37 cellular contexts compared by ENCODE assay signal in the genomic region with DNA sequence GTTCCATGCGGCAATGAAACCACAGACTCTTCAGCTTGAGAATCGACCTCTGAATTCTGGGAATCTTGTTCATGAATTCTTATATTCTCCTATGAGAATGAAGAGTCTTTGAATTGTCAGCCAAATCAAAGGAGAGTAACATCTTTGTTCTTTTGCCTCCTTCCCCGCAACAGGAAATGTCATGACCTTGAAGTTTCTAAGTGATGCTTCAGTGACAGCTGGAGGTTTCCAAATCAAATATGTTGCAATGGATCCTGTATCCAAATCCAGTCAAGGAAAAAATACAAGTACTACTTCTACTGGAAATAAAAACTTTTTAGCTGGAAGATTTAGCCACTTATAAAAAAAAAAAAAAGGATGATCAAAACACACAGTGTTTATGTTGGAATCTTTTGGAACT. TPM values are rescaled to one million over a fixed set of nuclear protein-coding genes. Genes with fewer than 3 reads are reported as not detected.
DNase-seq lines count a peak whose midpoint lies in the region; ATAC-seq, FAIRE-seq and TF ChIP-seq lines count a peak whose summit lies in the region.
"Had no signal": no experiment of that assay in that cellular context is flagged by ENCODE, and none has a peak within 500 bp of the region (broad histone marks: within the 10 kb centered on the region; RNA-seq: fewer than 3 reads in every experiment).

No MANE protein-coding gene starts in this region.

- H2BK12ac ChIP-seq in mesenchymal stem cell (ENCODE audit: low read length in 2 of 2), result no peak overlapping the region

- no peak overlapping the region for H2BK5ac ChIP-seq in mesenchymal stem cell (ENCODE audit: low read depth, low read length, poor library complexity, severe bottlenecking)

- CTCF ChIA-PET in HepG2 (lab: Yijun Ruan, JAX; ENCODE audit: low intra/inter-chr PET ratio, low total read pairs), result no interaction called here

- no peaks in the 10 kb centered on the region for H4K20me1 ChIP-seq in HepG2 (ENCODE audit: insufficient read depth, low read length)

- no peak overlapping the region for H4K8ac ChIP-seq in mesenchymal stem cell (ENCODE audit: low read length)

- DNase-seq in HepG2 (ENCODE audit: low spot score) (no peak), right lobe of liver (no peak), choroid plexus epithelial cell (ENCODE audit: low read depth) (peak; percentile 79), mesenchymal stem cell (peak; percentile 29), islet precursor cell (no peak)
- DNase-seq in stimulated activated CD4-positive, alpha-beta T cell treated with anti-CD3 and anti-CD28 coated beads, Interleukin-12 subunit alpha, Interleukin-12 subunit beta, amount 100 ng/mL, for 4 hours, result no peak
- DNase-seq: activated CD4-positive, alpha-beta memory T cell treated with anti-CD3 and anti-CD28 coated beads, Interleukin-2, amount 10 ng/mL, durations not matched to agents 7 days and 5 days; activated CD4-positive, CD25-positive, alpha-beta regulatory T cell treated with anti-CD3 and anti-CD28 coated beads, Interleukin-2, amount 50 U/mL, for 72 hours; activated CD8-positive, alpha-beta memory T cell treated with anti-CD3 and anti-CD28 coated beads, Interleukin-2, amount 50 U/mL, for 48 hours; activated naive CD4-positive, alpha-beta T cell treated with anti-CD3 and anti-CD28 coated beads, Interleukin-2, amount 50 U/mL, for 16 hours; amygdala; CD4-positive, alpha-beta T cell; effector CD4-positive, alpha-beta T cell; gastrocnemius medialis; KBM-7; left cardiac atrium; MG63; NCI-H1417; NCI-H2029; NCI-H2227 treated with DMSO at 0.1 percent for 48 hours; NCI-H69; ovary; Right ventricle myocardium superior; stimulated activated CD4-positive, alpha-beta T cell treated with anti-CD3 and anti-CD28 coated beads, Interleukin-2, amount 100 ng/mL, for 24 hours; stimulated activated naive CD8-positive, alpha-beta T cell treated with anti-CD3 and anti-CD28 coated beads, Interleukin-15, Interleukin-2, amounts not matched to agents 100 U/mL and 50 U/mL, for 24 hours had no signal

- no peak overlapping the region for H4K91ac ChIP-seq in mesenchymal stem cell (ENCODE audit: low read length)

- no peak for TF ChIP-seq EP300 in HepG2 (IDR thresholded peaks at IDR 0.05; ENCODE audit: low read depth in 2 of 2, low read length in 2 of 2)
- TF ChIP-seq EP300 in HepG2 (CRISPR knock-in tag; IDR thresholded peaks at IDR 0.05; ENCODE audit: borderline replicate concordance), result no peak

- H3K9me3 ChIP-seq in HepG2 (ENCODE audit: low read length), result no peaks in the 10 kb centered on the region
- no peaks in the 10 kb centered on the region for H3K9me3 ChIP-seq in right lobe of liver
- no peaks in the 10 kb centered on the region for H3K9me3 ChIP-seq in mesenchymal stem cell (ENCODE audit: control insufficient read depth, low read length)
- H3K9me3 ChIP-seq: A549, gastrocnemius medialis, MG63, ovary had no signal

- no TSS peak for BruUV-seq in HepG2 (replicated peaks; lab: Mats Ljungman, UMichigan)

- TF ChIP-seq CTCF in HepG2 (CRISPR knock-in tag; IDR thresholded peaks at IDR 0.05) (no peak), right lobe of liver (IDR thresholded peaks at IDR 0.05) (no peak), choroid plexus epithelial cell (conservative IDR thresholded peaks at IDR 0.05; ENCODE audit: low read depth, low read length) (no peak)

- no peak overlapping the region for H2BK120ac ChIP-seq in mesenchymal stem cell (ENCODE audit: low read depth, low read length)

- H3K36me3 ChIP-seq in HepG2 (replicated peaks in 1 of 2; ENCODE audit: control insufficient read depth in 1 of 2, insufficient read depth in 2 of 2, low read length in 2 of 2) (no peaks in the 10 kb centered on the region), right lobe of liver (no peaks in the 10 kb centered on the region), mesenchymal stem cell (ENCODE audit: control insufficient read depth in 1 of 2, insufficient read depth in 2 of 2, low read depth in 1 of 2, low read length in 2 of 2) (peaks cover 0 to 3% of the 10 kb centered on the region in 2 experiments)
- H3K36me3 ChIP-seq: gastrocnemius medialis, MG63, ovary had no signal

- TF ChIP-seq RAD21 in HepG2 (CRISPR knock-in tag; IDR thresholded peaks at IDR 0.05), result no peak

- intact Hi-C loops in HepG2 (cut with micrococcal nuclease; ENCODE audit: unreplicated experiment), result no loop called here
- intact Hi-C loops in right lobe of liver (cut with DNase I), result no loop called here

- H2BK15ac ChIP-seq in mesenchymal stem cell (ENCODE audit: low read depth, poor library complexity, severe bottlenecking), result no peak overlapping the region

- H2AFZ ChIP-seq in HepG2 (ENCODE audit: low read length) (no peak overlapping the region), mesenchymal stem cell (ENCODE audit: low read depth, low read length) (no peak overlapping the region)

- in situ Hi-C loops in HepG2 (cut with HindIII; ENCODE audit: extremely low pct_ligation_motif_present, low pct_unique_long_range_greater_than_20kb), result no loop called here

- H3K4me2 ChIP-seq in HepG2 (ENCODE audit: low read depth, low read length), result no peak overlapping the region
- no peak overlapping the region for H3K4me2 ChIP-seq in mesenchymal stem cell (ENCODE audit: low read length, poor library complexity, severe bottlenecking)
- H3K4me2 ChIP-seq: A549, smooth muscle cell had no signal

- H3K79me2 ChIP-seq in HepG2 (ENCODE audit: insufficient read depth, low read length), result no peaks in the 10 kb centered on the region

- H3K4me3 ChIP-seq in HepG2 (replicated peaks in 1 of 3; ENCODE audit: insufficient read depth in 1 of 3, low read depth in 2 of 3, low read length in 3 of 3) (no peak overlapping the region), right lobe of liver (no peak overlapping the region), choroid plexus epithelial cell (ENCODE audit: low read depth, low read length) (no peak overlapping the region), mesenchymal stem cell (ENCODE audit: insufficient read depth in 1 of 2, low read depth in 1 of 2, low read length in 2 of 2) (no peak overlapping the region)
- H3K4me3 ChIP-seq: A549, gastrocnemius medialis, lung, MG63, ovary, smooth muscle cell had no signal

- 44% methylated on average over 3 of the region's 3 CpGs for WGBS in HepG2 (ENCODE audit: low lambda C conversion rate)
- WGBS in right lobe of liver (ENCODE audit: insufficient coverage, low coverage, low lambda C conversion rate, missing lambda C conversion rate), result 72% methylated on average over 3 of the region's 3 CpGs
- whole genome bisulfite sequencing in mesenchymal stem cell, result 100% methylated on average over 2 of the region's 3 CpGs

- H3K27ac ChIP-seq in HepG2 (ENCODE audit: extremely low read length, insufficient read depth, low read length), result no peak overlapping the region
- no peak overlapping the region for H3K27ac ChIP-seq in right lobe of liver
- H3K27ac ChIP-seq in mesenchymal stem cell (ENCODE audit: low read length, poor library complexity, severe bottlenecking), result no peak overlapping the region
- H3K27ac ChIP-seq: epithelial cell of prostate, gastrocnemius medialis, ovary had no signal

- no peak overlapping the region for H3K23ac ChIP-seq in mesenchymal stem cell (ENCODE audit: low read length in 2 of 2)

- no peak overlapping the region for H3K4ac ChIP-seq in mesenchymal stem cell (ENCODE audit: low read depth in 1 of 2, low read length in 2 of 2)

- H3K18ac ChIP-seq in mesenchymal stem cell (ENCODE audit: low read depth in 1 of 2, low read length in 2 of 2), result no peak overlapping the region

- H2AK5ac ChIP-seq in mesenchymal stem cell (ENCODE audit: low read length, severe bottlenecking), result no peak overlapping the region

- no peaks in the 10 kb centered on the region for H3K4me1 ChIP-seq in HepG2 (ENCODE audit: insufficient read depth, low read length)
- no peaks in the 10 kb centered on the region for H3K4me1 ChIP-seq in right lobe of liver
- H3K4me1 ChIP-seq in mesenchymal stem cell (ENCODE audit: control insufficient read depth, insufficient read depth, low read depth, low read length), result peaks cover 2% of the 10 kb centered on the region
- H3K4me1 ChIP-seq: gastrocnemius medialis had no signal

- POLR2A ChIA-PET in HepG2 (lab: Yijun Ruan, JAX), result no interaction called here

- no peak for FAIRE-seq in HepG2 (lab: Jason Lieb, UNC)
- FAIRE-seq: A549, GM18507, GM19239, H1 had no signal

- no peak overlapping the region for H3K14ac ChIP-seq in mesenchymal stem cell (ENCODE audit: low read length in 2 of 2)

- H3K27me3 ChIP-seq in HepG2 (ENCODE audit: control insufficient read depth in 1 of 2, insufficient read depth in 2 of 2, low read length in 2 of 2), result peaks cover 0 to 4% of the 10 kb centered on the region in 2 experiments; a peak in 1 of 5 replicates
- H3K27me3 ChIP-seq in right lobe of liver, result no peaks in the 10 kb centered on the region
- no peaks in the 10 kb centered on the region for H3K27me3 ChIP-seq in mesenchymal stem cell (ENCODE audit: control insufficient read depth in 1 of 2, insufficient read depth in 1 of 2, low read length in 2 of 2)
- H3K27me3 ChIP-seq: gastrocnemius medialis, MG63, ovary had no signal

- ATAC-seq in HepG2 (no peak), right lobe of liver (no peak), GM18498 (IDR thresholded peaks at IDR 0.05; ENCODE audit: unreplicated experiment) (no peak), GM19397 (IDR thresholded peaks at IDR 0.05; ENCODE audit: unreplicated experiment) (no peak)
- ATAC-seq: A549; gastrocnemius medialis; left cardiac atrium; stimulated activated naive CD8-positive, alpha-beta T cell treated with anti-CD3 and anti-CD28 coated beads, Interleukin-15, Interleukin-2, amounts not matched to agents 100 U/mL and 50 U/mL, for 24 hours had no signal

- TF ChIP-seq POLR2A in HepG2 (IDR thresholded peaks at IDR 0.05; ENCODE audit: insufficient read depth in 1 of 2, low read depth in 2 of 2, low read length in 2 of 2) (no peak), right lobe of liver (IDR thresholded peaks at IDR 0.05) (no peak)

- H3K79me1 ChIP-seq in mesenchymal stem cell (replicated peaks; ENCODE audit: low read length, poor library complexity, severe bottlenecking), result no peaks in the 10 kb centered on the region

- H3K9ac ChIP-seq in HepG2 (ENCODE audit: insufficient read depth, low read depth, low read length), result no peak overlapping the region
- no peak overlapping the region for H3K9ac ChIP-seq in mesenchymal stem cell (ENCODE audit: low read length)

RNA-seq across cellular contexts. Expression of gene TNFAIP6, which starts 21.8 kb away (rescaled TPM):
- total RNA-seq in HepG2 (2016; rRNA removed; fragmentation: Illumina TruSeq; extraction: Trizol), result not detected in 2 replicates
- total RNA-seq in HepG2 (2016; cell fraction: cytosol; rRNA removed; fragmentation: Illumina TruSeq; extraction: Trizol; ENCODE audit: low read depth), result not detected in 2 replicates
- total RNA-seq in HepG2 (2016; cell fraction: insoluble cytoplasmic fraction; rRNA removed; fragmentation: Illumina TruSeq; extraction: Trizol), result not detected in 2 replicates
- not detected in 2 replicates for total RNA-seq in HepG2 (2016; cell fraction: membrane; rRNA removed; fragmentation: Illumina TruSeq; extraction: Trizol)
- total RNA-seq in HepG2 (2016; cell fraction: nucleus; rRNA removed; fragmentation: Illumina TruSeq; extraction: Trizol), result not detected in 2 replicates
- polyA plus RNA-seq in HepG2 (2011; rRNA removed), result not detected in 2 replicates
- not detected in 2 replicates for polyA plus RNA-seq in HepG2 (2011; cell fraction: cytosol; rRNA removed)
- not detected in 2 replicates for polyA plus RNA-seq in HepG2 (2011; cell fraction: nucleus; rRNA removed)
- polyA plus RNA-seq in HepG2 (2012), result not detected in 2 replicates
- polyA plus RNA-seq in HepG2 (2016; cell fraction: cytosol; fragmentation: Illumina TruSeq; extraction: Trizol; ENCODE audit: low read depth), result not detected in 2 replicates
- not detected in 2 replicates for polyA plus RNA-seq in HepG2 (2016; cell fraction: insoluble cytoplasmic fraction; fragmentation: Illumina TruSeq; extraction: Trizol; ENCODE audit: low read depth)
- polyA plus RNA-seq in HepG2 (2016; cell fraction: membrane; fragmentation: Illumina TruSeq; extraction: Trizol; ENCODE audit: low read depth), result not detected in 2 replicates
- polyA plus RNA-seq in HepG2 (2016; cell fraction: nucleus; fragmentation: Illumina TruSeq; extraction: Trizol; ENCODE audit: insufficient read depth, low read depth), result not detected in 2 replicates
- polyA minus RNA-seq in HepG2 (2011; rRNA and poly(A)+ RNA removed; ENCODE audit: low replicate concordance), result not detected in 2 replicates
- not detected in 2 replicates for polyA minus RNA-seq in HepG2 (2011; cell fraction: cytosol; rRNA and poly(A)+ RNA removed)
- not detected in 2 replicates for polyA minus RNA-seq in HepG2 (2011; cell fraction: nucleus; rRNA and poly(A)+ RNA removed)
- under 1 TPM in 2 of 6 experiments, not detected in 4; 0.15 to 0.31 TPM for total RNA-seq in right lobe of liver
- polyA plus RNA-seq in mesenchymal stem cell (2013, experiment 1 of 2), result 2.1 TPM
- polyA plus RNA-seq in mesenchymal stem cell (2013, experiment 2 of 2), result 2.2 TPM
- total RNA-seq: activated CD4-positive, alpha-beta memory T cell treated with anti-CD3 and anti-CD28 coated beads, Interleukin-2, amount 10 ng/mL, durations not matched to agents 7 days and 5 days; CD4-positive, alpha-beta T cell; HT-29; T-helper 2 cell treated with Interferon-gamma antibody and Interleukin-4, amounts not matched to agents 100 ng/mL and 5 ng/mL, for 36 hours had no signal
- polyA plus RNA-seq: neural cell had no signal

RNA-seq across cellular contexts. Expression of gene RIF1, which starts 30.5 kb away (rescaled TPM):
- 73.6 and 115 TPM in 2 replicates for total RNA-seq in HepG2 (2016; rRNA removed; fragmentation: Illumina TruSeq; extraction: Trizol)
- 9.8 and 12.3 TPM in 2 replicates for total RNA-seq in HepG2 (2016; cell fraction: cytosol; rRNA removed; fragmentation: Illumina TruSeq; extraction: Trizol; ENCODE audit: low read depth)
- total RNA-seq in HepG2 (2016; cell fraction: insoluble cytoplasmic fraction; rRNA removed; fragmentation: Illumina TruSeq; extraction: Trizol), result 66.6 and 108 TPM in 2 replicates
- total RNA-seq in HepG2 (2016; cell fraction: membrane; rRNA removed; fragmentation: Illumina TruSeq; extraction: Trizol), result 15.2 and 16.4 TPM in 2 replicates
- 109 and 122 TPM in 2 replicates for total RNA-seq in HepG2 (2016; cell fraction: nucleus; rRNA removed; fragmentation: Illumina TruSeq; extraction: Trizol)
- polyA plus RNA-seq in HepG2 (2011; rRNA removed), result 9.2 and 12.1 TPM in 2 replicates
- 3.2 and 5.3 TPM in 2 replicates for polyA plus RNA-seq in HepG2 (2011; cell fraction: cytosol; rRNA removed)
- 14.9 and 18.9 TPM in 2 replicates for polyA plus RNA-seq in HepG2 (2011; cell fraction: nucleus; rRNA removed)
- 14.0 and 20.4 TPM in 2 replicates for polyA plus RNA-seq in HepG2 (2012)
- 0.55 and 0.81 TPM in 2 replicates for polyA plus RNA-seq in HepG2 (2016; cell fraction: cytosol; fragmentation: Illumina TruSeq; extraction: Trizol; ENCODE audit: low read depth)
- 31.9 and 33.0 TPM in 2 replicates for polyA plus RNA-seq in HepG2 (2016; cell fraction: insoluble cytoplasmic fraction; fragmentation: Illumina TruSeq; extraction: Trizol; ENCODE audit: low read depth)
- 1.4 and 1.6 TPM in 2 replicates for polyA plus RNA-seq in HepG2 (2016; cell fraction: membrane; fragmentation: Illumina TruSeq; extraction: Trizol; ENCODE audit: low read depth)
- 44.2 and 52.9 TPM in 2 replicates for polyA plus RNA-seq in HepG2 (2016; cell fraction: nucleus; fragmentation: Illumina TruSeq; extraction: Trizol; ENCODE audit: insufficient read depth, low read depth)
- 32.7 and 42.8 TPM in 2 replicates for polyA minus RNA-seq in HepG2 (2011; rRNA and poly(A)+ RNA removed; ENCODE audit: low replicate concordance)
- polyA minus RNA-seq in HepG2 (2011; cell fraction: cytosol; rRNA and poly(A)+ RNA removed), result 28.4 and 34.1 TPM in 2 replicates
- polyA minus RNA-seq in HepG2 (2011; cell fraction: nucleus; rRNA and poly(A)+ RNA removed), result 178 and 190 TPM in 2 replicates
- total RNA-seq in right lobe of liver, result 10 to 100 TPM; 10.3 to 16.0 (median 13.4) TPM
- polyA plus RNA-seq in mesenchymal stem cell (2013, experiment 1 of 2), result 8.2 TPM
- polyA plus RNA-seq in mesenchymal stem cell (2013, experiment 2 of 2), result 7.8 TPM

Comparison
In these comparisons a context has a peak if more than half of its experiments do, and no peak if none do; other contexts are left out.
1. DNase-seq: peak in choroid plexus epithelial cell (single experiment) and mesenchymal stem cell (single experiment); none in HepG2 (single experiment), right lobe of liver (0 of 3), islet precursor cell (single experiment) and stimulated activated CD4-positive, alpha-beta T cell treated with anti-CD3 and anti-CD28 coated beads, Interleukin-12 subunit alpha, Interleukin-12 subunit beta, amount 100 ng/mL, for 4 hours (single experiment).